1 cellular context compared by ENCODE assay signal in genomic region chr3:45496550-45496949, GRCh38.
TF ChIP-seq lines count a peak whose summit lies in the region.

No MANE protein-coding gene starts in this region.

TF ChIP-seq in GM12878, 131 proteins besides CTCF, POLR2A, EP300 and RAD21 (continued from another document):
- TF ChIP-seq MTA2 (IDR thresholded peaks at IDR 0.05; ENCODE audit: low read depth) (no peak), TCF7 (IDR thresholded peaks at IDR 0.05; ENCODE audit: borderline replicate concordance) (no peak), SMARCA5 (IDR thresholded peaks at IDR 0.05) (no peak), CHD2 (IDR thresholded peaks at IDR 0.05; ENCODE audit: borderline replicate concordance, low read depth, low read length) (no peak)
- TF ChIP-seq, protein P1, sequence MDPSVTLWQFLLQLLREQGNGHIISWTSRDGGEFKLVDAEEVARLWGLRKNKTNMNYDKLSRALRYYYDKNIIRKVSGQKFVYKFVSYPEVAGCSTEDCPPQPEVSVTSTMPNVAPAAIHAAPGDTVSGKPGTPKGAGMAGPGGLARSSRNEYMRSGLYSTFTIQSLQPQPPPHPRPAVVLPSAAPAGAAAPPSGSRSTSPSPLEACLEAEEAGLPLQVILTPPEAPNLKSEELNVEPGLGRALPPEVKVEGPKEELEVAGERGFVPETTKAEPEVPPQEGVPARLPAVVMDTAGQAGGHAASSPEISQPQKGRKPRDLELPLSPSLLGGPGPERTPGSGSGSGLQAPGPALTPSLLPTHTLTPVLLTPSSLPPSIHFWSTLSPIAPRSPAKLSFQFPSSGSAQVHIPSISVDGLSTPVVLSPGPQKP (IDR thresholded peaks at IDR 0.05; ENCODE audit: low read depth, low read length), result no peak
